In genomic region chr4:37008199-37008598, GRCh38 we compare ENCODE assay signal across 1 cellular context.
TF ChIP-seq lines count a peak whose summit lies in the region.

No MANE protein-coding gene starts in this region.

TF ChIP-seq in HepG2, 621 proteins besides CTCF, POLR2A, EP300 and RAD21 (continued from another document and continues in another):
- TF ChIP-seq AKNA (CRISPR knock-in tag; IDR thresholded peaks at IDR 0.05; ENCODE audit: borderline replicate concordance) (no peak), NR0B2 (CRISPR knock-in tag; IDR thresholded peaks at IDR 0.05) (no peak), ZNF720 (CRISPR knock-in tag; IDR thresholded peaks at IDR 0.05) (0 out of 2 replicates have a peak, but pooled peaks have one; percentile 64), ZNF136 (CRISPR knock-in tag; IDR thresholded peaks at IDR 0.05; ENCODE audit: low read depth) (no peak), ZNF430 (CRISPR knock-in tag; IDR thresholded peaks at IDR 0.05) (peak; percentile 60; the same call in 1 of the 2 replicates), ZNF674 (CRISPR knock-in tag; IDR thresholded peaks at IDR 0.05; ENCODE audit: low read depth) (no peak), TEAD3 (CRISPR knock-in tag; optimal IDR thresholded peaks at IDR 0.05; ENCODE audit: borderline replicate concordance) (peak; percentile 82), GRHL1 (CRISPR knock-in tag; conservative IDR thresholded peaks at IDR 0.05) (no peak), ZNF83 (CRISPR knock-in tag; IDR thresholded peaks at IDR 0.05; ENCODE audit: borderline replicate concordance) (no peak), TBP (CRISPR knock-in tag; IDR thresholded peaks at IDR 0.05) (no peak), HIC2 (CRISPR knock-in tag; IDR thresholded peaks at IDR 0.05; ENCODE audit: low read depth) (peak; percentile 49; the same call in 1 of the 2 replicates), ZNF17 (CRISPR knock-in tag; IDR thresholded peaks at IDR 0.05) (no peak), KDM1A (CRISPR knock-in tag; IDR thresholded peaks at IDR 0.05) (peak; percentile 55; the same call in 1 of the 2 replicates), DNMT1 (CRISPR knock-in tag; IDR thresholded peaks at IDR 0.05) (no peak), ADNP (CRISPR knock-in tag; IDR thresholded peaks at IDR 0.05) (no peak), NFIB (CRISPR knock-in tag; IDR thresholded peaks at IDR 0.05; ENCODE audit: borderline replicate concordance) (no peak), ZMAT3 (CRISPR knock-in tag; conservative IDR thresholded peaks at IDR 0.05) (no peak; the same call in 1 of the 2 replicates), HNRNPK (IDR thresholded peaks at IDR 0.05; ENCODE audit: low read depth, low read length, poor library complexity, severe bottlenecking) (no peak), ZNF337 (CRISPR knock-in tag; IDR thresholded peaks at IDR 0.05; ENCODE audit: borderline replicate concordance, low read depth) (no peak), PLSCR1 (CRISPR knock-in tag; IDR thresholded peaks at IDR 0.05; ENCODE audit: borderline replicate concordance) (no peak), ZFP36 (IDR thresholded peaks at IDR 0.05; ENCODE audit: borderline replicate concordance, low read depth, low read length, partially characterized antibody) (no peak), EED (CRISPR knock-in tag; IDR thresholded peaks at IDR 0.05) (no peak), ZNF513 (CRISPR knock-in tag; conservative IDR thresholded peaks at IDR 0.05) (no peak), ZNF446 (CRISPR knock-in tag; IDR thresholded peaks at IDR 0.05) (no peak), ZNF160 (CRISPR knock-in tag; IDR thresholded peaks at IDR 0.05) (peak; percentile 82), SYNCRIP (IDR thresholded peaks at IDR 0.05; ENCODE audit: insufficient read depth, low read depth, low read length) (no peak), PHF5A (CRISPR knock-in tag; IDR thresholded peaks at IDR 0.05; ENCODE audit: low read depth, unreplicated experiment) (no peak), ZBTB49 (CRISPR knock-in tag; IDR thresholded peaks at IDR 0.05; ENCODE audit: borderline replicate concordance) (peak; percentile 77; the same call in 1 of the 2 replicates), ZNF230 (CRISPR knock-in tag; IDR thresholded peaks at IDR 0.05) (no peak), ZNF781 (CRISPR knock-in tag; IDR thresholded peaks at IDR 0.05; ENCODE audit: borderline replicate concordance, not compliant biosample characterization) (no peak), NCOR1 (IDR thresholded peaks at IDR 0.05; ENCODE audit: borderline replicate concordance, low read length) (no peak), ARNT2 (CRISPR knock-in tag; IDR thresholded peaks at IDR 0.05; ENCODE audit: low read depth) (no peak), ZNF383 (CRISPR knock-in tag; IDR thresholded peaks at IDR 0.05; ENCODE audit: borderline replicate concordance) (no peak), MEIS2 (CRISPR knock-in tag; IDR thresholded peaks at IDR 0.05) (peak; percentile 76; the same call in 1 of the 2 replicates), BCL3 (CRISPR knock-in tag; IDR thresholded peaks at IDR 0.05) (no peak), HMG20A (CRISPR knock-in tag; IDR thresholded peaks at IDR 0.05; ENCODE audit: borderline replicate concordance) (peak; percentile 73; the same call in 1 of the 2 replicates), ZNF570 (CRISPR knock-in tag; IDR thresholded peaks at IDR 0.05; ENCODE audit: borderline replicate concordance) (no peak), MYPOP (CRISPR knock-in tag; IDR thresholded peaks at IDR 0.05) (peak; percentile 79; the same call in 1 of the 2 replicates), GMEB1 (CRISPR knock-in tag; IDR thresholded peaks at IDR 0.05; ENCODE audit: borderline replicate concordance) (peak; percentile 34; the same call in 1 of the 2 replicates), ZNF20 (CRISPR knock-in tag; IDR thresholded peaks at IDR 0.05) (no peak), ZNF800 (CRISPR knock-in tag; IDR thresholded peaks at IDR 0.05) (peak; percentile 81; the same call in 1 of the 2 replicates)
